ENCODE assay signal across 1 cellular context in the genomic region with DNA sequence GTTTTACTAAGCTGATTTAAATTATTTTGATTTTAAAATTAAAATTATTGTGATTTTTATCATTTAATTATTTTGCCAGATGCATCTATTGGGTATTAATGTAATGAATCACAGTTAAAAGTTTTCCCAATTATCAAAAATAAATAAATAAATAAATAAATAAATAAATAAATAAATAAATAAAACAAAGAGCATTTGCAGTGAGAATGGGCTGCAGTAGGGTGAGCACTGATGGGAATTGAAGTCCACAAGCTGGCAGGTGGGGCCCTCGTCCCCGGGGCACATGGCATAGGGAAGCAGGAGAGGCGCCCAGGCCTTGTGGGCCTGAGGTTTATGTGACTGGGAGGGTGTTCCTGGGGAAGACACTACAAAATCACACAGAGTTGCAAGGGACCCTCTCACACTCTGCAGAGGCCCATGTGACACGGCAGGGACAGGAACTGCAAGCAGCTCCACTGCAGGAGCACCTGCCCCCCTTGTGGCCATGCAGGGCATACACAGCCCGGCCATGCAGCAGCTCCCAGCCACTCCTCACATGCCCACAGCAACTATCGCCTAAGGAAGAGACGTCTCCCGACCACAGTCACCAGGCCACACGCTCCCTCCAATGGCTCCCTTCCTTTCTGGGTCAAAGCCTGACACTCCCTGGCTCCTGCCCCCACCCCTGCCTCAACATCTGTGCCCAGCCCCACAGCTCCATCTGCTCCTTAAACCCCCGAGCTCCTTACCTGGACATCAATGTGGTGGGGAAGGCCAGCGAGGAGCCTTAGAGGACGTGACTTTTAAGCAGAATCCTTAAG.
TF ChIP-seq lines count a peak whose summit lies in the region.

No MANE protein-coding gene starts in this region.

TF ChIP-seq in HEK293, 187 proteins besides CTCF, POLR2A, EP300 and RAD21 (continued from another document and continues in another):
- TF ChIP-seq, protein P1, sequence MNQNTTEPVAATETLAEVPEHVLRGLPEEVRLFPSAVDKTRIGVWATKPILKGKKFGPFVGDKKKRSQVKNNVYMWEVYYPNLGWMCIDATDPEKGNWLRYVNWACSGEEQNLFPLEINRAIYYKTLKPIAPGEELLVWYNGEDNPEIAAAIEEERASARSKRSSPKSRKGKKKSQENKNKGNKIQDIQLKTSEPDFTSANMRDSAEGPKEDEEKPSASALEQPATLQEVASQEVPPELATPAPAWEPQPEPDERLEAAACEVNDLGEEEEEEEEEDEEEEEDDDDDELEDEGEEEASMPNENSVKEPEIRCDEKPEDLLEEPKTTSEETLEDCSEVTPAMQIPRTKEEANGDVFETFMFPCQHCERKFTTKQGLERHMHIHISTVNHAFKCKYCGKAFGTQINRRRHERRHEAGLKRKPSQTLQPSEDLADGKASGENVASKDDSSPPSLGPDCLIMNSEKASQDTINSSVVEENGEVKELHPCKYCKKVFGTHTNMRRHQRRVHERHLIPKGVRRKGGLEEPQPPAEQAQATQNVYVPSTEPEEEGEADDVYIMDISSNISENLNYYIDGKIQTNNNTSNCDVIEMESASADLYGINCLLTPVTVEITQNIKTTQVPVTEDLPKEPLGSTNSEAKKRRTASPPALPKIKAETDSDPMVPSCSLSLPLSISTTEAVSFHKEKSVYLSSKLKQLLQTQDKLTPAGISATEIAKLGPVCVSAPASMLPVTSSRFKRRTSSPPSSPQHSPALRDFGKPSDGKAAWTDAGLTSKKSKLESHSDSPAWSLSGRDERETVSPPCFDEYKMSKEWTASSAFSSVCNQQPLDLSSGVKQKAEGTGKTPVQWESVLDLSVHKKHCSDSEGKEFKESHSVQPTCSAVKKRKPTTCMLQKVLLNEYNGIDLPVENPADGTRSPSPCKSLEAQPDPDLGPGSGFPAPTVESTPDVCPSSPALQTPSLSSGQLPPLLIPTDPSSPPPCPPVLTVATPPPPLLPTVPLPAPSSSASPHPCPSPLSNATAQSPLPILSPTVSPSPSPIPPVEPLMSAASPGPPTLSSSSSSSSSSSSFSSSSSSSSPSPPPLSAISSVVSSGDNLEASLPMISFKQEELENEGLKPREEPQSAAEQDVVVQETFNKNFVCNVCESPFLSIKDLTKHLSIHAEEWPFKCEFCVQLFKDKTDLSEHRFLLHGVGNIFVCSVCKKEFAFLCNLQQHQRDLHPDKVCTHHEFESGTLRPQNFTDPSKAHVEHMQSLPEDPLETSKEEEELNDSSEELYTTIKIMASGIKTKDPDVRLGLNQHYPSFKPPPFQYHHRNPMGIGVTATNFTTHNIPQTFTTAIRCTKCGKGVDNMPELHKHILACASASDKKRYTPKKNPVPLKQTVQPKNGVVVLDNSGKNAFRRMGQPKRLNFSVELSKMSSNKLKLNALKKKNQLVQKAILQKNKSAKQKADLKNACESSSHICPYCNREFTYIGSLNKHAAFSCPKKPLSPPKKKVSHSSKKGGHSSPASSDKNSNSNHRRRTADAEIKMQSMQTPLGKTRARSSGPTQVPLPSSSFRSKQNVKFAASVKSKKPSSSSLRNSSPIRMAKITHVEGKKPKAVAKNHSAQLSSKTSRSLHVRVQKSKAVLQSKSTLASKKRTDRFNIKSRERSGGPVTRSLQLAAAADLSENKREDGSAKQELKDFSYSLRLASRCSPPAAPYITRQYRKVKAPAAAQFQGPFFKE (tag by site-specific recombination; IDR thresholded peaks at IDR 0.05; ENCODE audit: borderline replicate concordance): no peak
- peak; percentile 38; the same call in 1 of the 2 replicates for TF ChIP-seq MYNN (tag by site-specific recombination; IDR thresholded peaks at IDR 0.05; ENCODE audit: borderline replicate concordance)
- TF ChIP-seq, protein P2, sequence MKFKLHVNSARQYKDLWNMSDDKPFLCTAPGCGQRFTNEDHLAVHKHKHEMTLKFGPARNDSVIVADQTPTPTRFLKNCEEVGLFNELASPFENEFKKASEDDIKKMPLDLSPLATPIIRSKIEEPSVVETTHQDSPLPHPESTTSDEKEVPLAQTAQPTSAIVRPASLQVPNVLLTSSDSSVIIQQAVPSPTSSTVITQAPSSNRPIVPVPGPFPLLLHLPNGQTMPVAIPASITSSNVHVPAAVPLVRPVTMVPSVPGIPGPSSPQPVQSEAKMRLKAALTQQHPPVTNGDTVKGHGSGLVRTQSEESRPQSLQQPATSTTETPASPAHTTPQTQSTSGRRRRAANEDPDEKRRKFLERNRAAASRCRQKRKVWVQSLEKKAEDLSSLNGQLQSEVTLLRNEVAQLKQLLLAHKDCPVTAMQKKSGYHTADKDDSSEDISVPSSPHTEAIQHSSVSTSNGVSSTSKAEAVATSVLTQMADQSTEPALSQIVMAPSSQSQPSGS (tag by site-specific recombination; IDR thresholded peaks at IDR 0.05; ENCODE audit: low read depth): no peak
- no peak for TF ChIP-seq ZNF169 (tag by site-specific recombination; IDR thresholded peaks at IDR 0.05)
- TF ChIP-seq ZFP3 (tag by site-specific recombination; IDR thresholded peaks at IDR 0.05; ENCODE audit: low read depth): peak; percentile 49; the same call in 1 of the 2 replicates
- TF ChIP-seq, protein P3, sequence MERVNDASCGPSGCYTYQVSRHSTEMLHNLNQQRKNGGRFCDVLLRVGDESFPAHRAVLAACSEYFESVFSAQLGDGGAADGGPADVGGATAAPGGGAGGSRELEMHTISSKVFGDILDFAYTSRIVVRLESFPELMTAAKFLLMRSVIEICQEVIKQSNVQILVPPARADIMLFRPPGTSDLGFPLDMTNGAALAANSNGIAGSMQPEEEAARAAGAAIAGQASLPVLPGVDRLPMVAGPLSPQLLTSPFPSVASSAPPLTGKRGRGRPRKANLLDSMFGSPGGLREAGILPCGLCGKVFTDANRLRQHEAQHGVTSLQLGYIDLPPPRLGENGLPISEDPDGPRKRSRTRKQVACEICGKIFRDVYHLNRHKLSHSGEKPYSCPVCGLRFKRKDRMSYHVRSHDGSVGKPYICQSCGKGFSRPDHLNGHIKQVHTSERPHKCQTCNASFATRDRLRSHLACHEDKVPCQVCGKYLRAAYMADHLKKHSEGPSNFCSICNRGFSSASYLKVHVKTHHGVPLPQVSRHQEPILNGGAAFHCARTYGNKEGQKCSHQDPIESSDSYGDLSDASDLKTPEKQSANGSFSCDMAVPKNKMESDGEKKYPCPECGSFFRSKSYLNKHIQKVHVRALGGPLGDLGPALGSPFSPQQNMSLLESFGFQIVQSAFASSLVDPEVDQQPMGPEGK (tag by site-specific recombination; IDR thresholded peaks at IDR 0.05): no peak
- 0 out of 2 replicates have a peak, but pooled peaks have one; percentile 28 for TF ChIP-seq ZNF610 (tag by site-specific recombination; IDR thresholded peaks at IDR 0.05; ENCODE audit: borderline replicate concordance)
- peak; percentile 47; the same call in 1 of the 2 replicates for TF ChIP-seq GLI2 (tag by site-specific recombination; IDR thresholded peaks at IDR 0.05; ENCODE audit: borderline replicate concordance, low read depth)
- no peak for TF ChIP-seq FEZF1 (tag by site-specific recombination; IDR thresholded peaks at IDR 0.05)
- TF ChIP-seq, protein P4, sequence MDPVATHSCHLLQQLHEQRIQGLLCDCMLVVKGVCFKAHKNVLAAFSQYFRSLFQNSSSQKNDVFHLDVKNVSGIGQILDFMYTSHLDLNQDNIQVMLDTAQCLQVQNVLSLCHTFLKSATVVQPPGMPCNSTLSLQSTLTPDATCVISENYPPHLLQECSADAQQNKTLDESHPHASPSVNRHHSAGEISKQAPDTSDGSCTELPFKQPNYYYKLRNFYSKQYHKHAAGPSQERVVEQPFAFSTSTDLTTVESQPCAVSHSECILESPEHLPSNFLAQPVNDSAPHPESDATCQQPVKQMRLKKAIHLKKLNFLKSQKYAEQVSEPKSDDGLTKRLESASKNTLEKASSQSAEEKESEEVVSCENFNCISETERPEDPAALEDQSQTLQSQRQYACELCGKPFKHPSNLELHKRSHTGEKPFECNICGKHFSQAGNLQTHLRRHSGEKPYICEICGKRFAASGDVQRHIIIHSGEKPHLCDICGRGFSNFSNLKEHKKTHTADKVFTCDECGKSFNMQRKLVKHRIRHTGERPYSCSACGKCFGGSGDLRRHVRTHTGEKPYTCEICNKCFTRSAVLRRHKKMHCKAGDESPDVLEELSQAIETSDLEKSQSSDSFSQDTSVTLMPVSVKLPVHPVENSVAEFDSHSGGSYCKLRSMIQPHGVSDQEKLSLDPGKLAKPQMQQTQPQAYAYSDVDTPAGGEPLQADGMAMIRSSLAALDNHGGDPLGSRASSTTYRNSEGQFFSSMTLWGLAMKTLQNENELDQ (tag by site-specific recombination; IDR thresholded peaks at IDR 0.05; ENCODE audit: low read depth): no peak
- TF ChIP-seq, protein P5, sequence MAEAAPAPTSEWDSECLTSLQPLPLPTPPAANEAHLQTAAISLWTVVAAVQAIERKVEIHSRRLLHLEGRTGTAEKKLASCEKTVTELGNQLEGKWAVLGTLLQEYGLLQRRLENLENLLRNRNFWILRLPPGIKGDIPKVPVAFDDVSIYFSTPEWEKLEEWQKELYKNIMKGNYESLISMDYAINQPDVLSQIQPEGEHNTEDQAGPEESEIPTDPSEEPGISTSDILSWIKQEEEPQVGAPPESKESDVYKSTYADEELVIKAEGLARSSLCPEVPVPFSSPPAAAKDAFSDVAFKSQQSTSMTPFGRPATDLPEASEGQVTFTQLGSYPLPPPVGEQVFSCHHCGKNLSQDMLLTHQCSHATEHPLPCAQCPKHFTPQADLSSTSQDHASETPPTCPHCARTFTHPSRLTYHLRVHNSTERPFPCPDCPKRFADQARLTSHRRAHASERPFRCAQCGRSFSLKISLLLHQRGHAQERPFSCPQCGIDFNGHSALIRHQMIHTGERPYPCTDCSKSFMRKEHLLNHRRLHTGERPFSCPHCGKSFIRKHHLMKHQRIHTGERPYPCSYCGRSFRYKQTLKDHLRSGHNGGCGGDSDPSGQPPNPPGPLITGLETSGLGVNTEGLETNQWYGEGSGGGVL (tag by site-specific recombination; IDR thresholded peaks at IDR 0.05): no peak
- TF ChIP-seq ZNF549 (tag by site-specific recombination; IDR thresholded peaks at IDR 0.05): no peak
- peak; percentile 91; the same call in 1 of the 2 replicates for TF ChIP-seq ZNF138 (tag by site-specific recombination; IDR thresholded peaks at IDR 0.05; ENCODE audit: borderline replicate concordance)
- TF ChIP-seq, protein P6, sequence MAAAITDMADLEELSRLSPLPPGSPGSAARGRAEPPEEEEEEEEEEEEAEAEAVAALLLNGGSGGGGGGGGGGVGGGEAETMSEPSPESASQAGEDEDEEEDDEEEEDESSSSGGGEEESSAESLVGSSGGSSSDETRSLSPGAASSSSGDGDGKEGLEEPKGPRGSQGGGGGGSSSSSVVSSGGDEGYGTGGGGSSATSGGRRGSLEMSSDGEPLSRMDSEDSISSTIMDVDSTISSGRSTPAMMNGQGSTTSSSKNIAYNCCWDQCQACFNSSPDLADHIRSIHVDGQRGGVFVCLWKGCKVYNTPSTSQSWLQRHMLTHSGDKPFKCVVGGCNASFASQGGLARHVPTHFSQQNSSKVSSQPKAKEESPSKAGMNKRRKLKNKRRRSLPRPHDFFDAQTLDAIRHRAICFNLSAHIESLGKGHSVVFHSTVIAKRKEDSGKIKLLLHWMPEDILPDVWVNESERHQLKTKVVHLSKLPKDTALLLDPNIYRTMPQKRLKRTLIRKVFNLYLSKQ (tag by site-specific recombination; IDR thresholded peaks at IDR 0.05; ENCODE audit: borderline replicate concordance): peak; percentile 68; the same call in 1 of the 2 replicates
- TF ChIP-seq, protein P7, sequence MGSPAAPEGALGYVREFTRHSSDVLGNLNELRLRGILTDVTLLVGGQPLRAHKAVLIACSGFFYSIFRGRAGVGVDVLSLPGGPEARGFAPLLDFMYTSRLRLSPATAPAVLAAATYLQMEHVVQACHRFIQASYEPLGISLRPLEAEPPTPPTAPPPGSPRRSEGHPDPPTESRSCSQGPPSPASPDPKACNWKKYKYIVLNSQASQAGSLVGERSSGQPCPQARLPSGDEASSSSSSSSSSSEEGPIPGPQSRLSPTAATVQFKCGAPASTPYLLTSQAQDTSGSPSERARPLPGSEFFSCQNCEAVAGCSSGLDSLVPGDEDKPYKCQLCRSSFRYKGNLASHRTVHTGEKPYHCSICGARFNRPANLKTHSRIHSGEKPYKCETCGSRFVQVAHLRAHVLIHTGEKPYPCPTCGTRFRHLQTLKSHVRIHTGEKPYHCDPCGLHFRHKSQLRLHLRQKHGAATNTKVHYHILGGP (tag by site-specific recombination; IDR thresholded peaks at IDR 0.05): no peak
- TF ChIP-seq ZNF530 (tag by site-specific recombination; IDR thresholded peaks at IDR 0.05; ENCODE audit: low read depth): 0 out of 2 replicates have a peak, but pooled peaks have one; percentile 73
- TF ChIP-seq ZNF140 (tag by site-specific recombination; IDR thresholded peaks at IDR 0.05): peak; percentile 95
- TF ChIP-seq ZNF514 (tag by site-specific recombination; IDR thresholded peaks at IDR 0.05): peak; percentile 75; the same call in 1 of the 2 replicates
- no peak for TF ChIP-seq ZNF76 (tag by site-specific recombination; IDR thresholded peaks at IDR 0.05; ENCODE audit: borderline replicate concordance, low read depth)
- TF ChIP-seq, protein P8, sequence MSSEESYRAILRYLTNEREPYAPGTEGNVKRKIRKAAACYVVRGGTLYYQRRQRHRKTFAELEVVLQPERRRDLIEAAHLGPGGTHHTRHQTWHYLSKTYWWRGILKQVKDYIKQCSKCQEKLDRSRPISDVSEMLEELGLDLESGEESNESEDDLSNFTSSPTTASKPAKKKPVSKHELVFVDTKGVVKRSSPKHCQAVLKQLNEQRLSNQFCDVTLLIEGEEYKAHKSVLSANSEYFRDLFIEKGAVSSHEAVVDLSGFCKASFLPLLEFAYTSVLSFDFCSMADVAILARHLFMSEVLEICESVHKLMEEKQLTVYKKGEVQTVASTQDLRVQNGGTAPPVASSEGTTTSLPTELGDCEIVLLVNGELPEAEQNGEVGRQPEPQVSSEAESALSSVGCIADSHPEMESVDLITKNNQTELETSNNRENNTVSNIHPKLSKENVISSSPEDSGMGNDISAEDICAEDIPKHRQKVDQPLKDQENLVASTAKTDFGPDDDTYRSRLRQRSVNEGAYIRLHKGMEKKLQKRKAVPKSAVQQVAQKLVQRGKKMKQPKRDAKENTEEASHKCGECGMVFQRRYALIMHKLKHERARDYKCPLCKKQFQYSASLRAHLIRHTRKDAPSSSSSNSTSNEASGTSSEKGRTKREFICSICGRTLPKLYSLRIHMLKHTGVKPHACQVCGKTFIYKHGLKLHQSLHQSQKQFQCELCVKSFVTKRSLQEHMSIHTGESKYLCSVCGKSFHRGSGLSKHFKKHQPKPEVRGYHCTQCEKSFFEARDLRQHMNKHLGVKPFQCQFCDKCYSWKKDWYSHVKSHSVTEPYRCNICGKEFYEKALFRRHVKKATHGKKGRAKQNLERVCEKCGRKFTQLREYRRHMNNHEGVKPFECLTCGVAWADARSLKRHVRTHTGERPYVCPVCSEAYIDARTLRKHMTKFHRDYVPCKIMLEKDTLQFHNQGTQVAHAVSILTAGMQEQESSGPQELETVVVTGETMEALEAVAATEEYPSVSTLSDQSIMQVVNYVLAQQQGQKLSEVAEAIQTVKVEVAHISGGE (tag by site-specific recombination; conservative IDR thresholded peaks at IDR 0.05; ENCODE audit: low read depth): peak; percentile 86
- no peak for TF ChIP-seq REPIN1 (tag by site-specific recombination; IDR thresholded peaks at IDR 0.05; ENCODE audit: low read depth)
- no peak for TF ChIP-seq HOXA7 (CRISPR knock-in tag; IDR thresholded peaks at IDR 0.05; ENCODE audit: borderline replicate concordance)
- no peak for TF ChIP-seq ZFP69B (tag by site-specific recombination; IDR thresholded peaks at IDR 0.05)
- TF ChIP-seq ZNF433 (tag by site-specific recombination; IDR thresholded peaks at IDR 0.05; ENCODE audit: low read depth): peak; percentile 89
